In the genomic region with DNA sequence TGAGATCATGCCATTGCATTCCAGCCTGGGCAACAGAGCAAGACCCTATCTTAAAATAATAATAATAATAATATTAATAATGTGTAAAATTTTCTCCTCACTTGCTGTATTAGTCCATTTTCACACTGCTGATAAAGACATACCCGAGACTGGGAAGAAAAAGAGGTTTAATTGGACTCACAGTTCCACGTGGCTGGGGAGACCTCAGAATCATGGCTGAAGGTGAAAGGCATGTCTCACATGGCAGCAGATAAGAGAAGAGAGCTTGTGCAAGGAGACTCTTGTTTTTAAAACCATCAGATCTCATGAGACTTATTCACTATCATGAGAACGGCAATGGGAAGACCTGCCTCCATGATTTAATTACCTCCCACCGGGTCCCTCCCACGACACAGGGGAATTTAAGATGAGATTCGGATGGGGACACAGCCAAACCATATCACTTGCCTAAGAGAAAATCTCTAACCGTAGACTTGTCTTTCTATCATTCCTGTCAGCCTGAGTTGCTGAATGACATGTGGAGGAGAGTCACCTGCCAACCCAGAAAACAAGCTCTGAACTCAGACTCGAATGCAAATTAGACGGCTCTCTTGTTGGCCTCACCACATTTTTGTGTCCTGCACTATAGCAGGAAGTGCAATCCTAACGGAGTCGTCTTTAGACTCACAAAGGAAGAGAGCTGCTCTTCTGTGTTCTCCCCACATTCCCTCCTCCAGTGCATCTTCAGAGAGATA, we compare ENCODE assay signal across 15 cellular contexts. TPM values are rescaled to one million over a fixed set of nuclear protein-coding genes. Genes with fewer than 3 reads are reported as not detected.
DNase-seq lines count a peak whose midpoint lies in the region; ATAC-seq and TF ChIP-seq lines count a peak whose summit lies in the region.
"Had no signal": no experiment of that assay in that cellular context is flagged by ENCODE, and none has a peak within 500 bp of the region (broad histone marks: within the 10 kb centered on the region; RNA-seq: fewer than 3 reads in every experiment).

No MANE protein-coding gene starts in this region.

- intact Hi-C loops in Panc1 (cut with micrococcal nuclease; ENCODE audit: unreplicated experiment), result no loop called here

- H3K9me3 ChIP-seq in Panc1 (ENCODE audit: control insufficient read depth, insufficient read depth, low read depth, low read length), result no peaks in the 10 kb centered on the region; the same call in 1 of the 2 replicates
- H3K9me3 ChIP-seq: right atrium auricular region, SK-N-SH had no signal

- CTCF ChIA-PET in Panc1 (lab: Charles Lee), result no interaction called here

- DNase-seq in Panc1 (ENCODE audit: low read depth, low spot score) (no peak), NCI-H1694 treated with DMSO at 0.1 percent for 48 hours (lab: John Stamatoyannopoulos, UW) (no peak), NCI-H446 treated with DMSO at 0.1 percent for 48 hours (lab: John Stamatoyannopoulos, UW) (no peak), HT-29 (ENCODE audit: low spot score) (no peak), SK-N-DZ (ENCODE audit: low spot score) (no peak)
- DNase-seq: activated CD4-positive, CD25-positive, alpha-beta regulatory T cell; activated CD8-positive, alpha-beta memory T cell treated with anti-CD3 and anti-CD28 coated beads, Interleukin-2, amount 50 U/mL, for 48 hours; activated naive CD8-positive, alpha-beta T cell treated with anti-CD3 and anti-CD28 coated beads for 36 hours; NCI-H1105; SK-N-SH; stimulated activated naive CD8-positive, alpha-beta T cell treated with anti-CD3 and anti-CD28 coated beads, Interleukin-15, Interleukin-2, amounts not matched to agents 100 U/mL and 50 U/mL, for 24 hours had no signal

- BruUV-seq in Panc1 (replicated peaks; lab: Mats Ljungman, UMichigan), result no TSS peak

- in situ Hi-C loops in Panc1 (cut with HindIII; ENCODE audit: low pct_unique_long_range_greater_than_20kb, low sequenced_read_pairs), result no loop called here

- H3K4me3 ChIP-seq in Panc1 (ENCODE audit: low read depth in 2 of 2, low read length in 2 of 2), result no peak overlapping the region
- H3K4me3 ChIP-seq: right atrium auricular region had no signal

- 0 out of 2 replicates have a peak overlapping the region, but pooled peaks have one; percentile 23 for H3K27ac ChIP-seq in Panc1 (ENCODE audit: low read length)
- H3K27ac ChIP-seq: right atrium auricular region had no signal

- ATAC-seq in GM18502 (IDR thresholded peaks at IDR 0.05; ENCODE audit: poor library complexity, unreplicated experiment) (peak; percentile 91), GM19438 (IDR thresholded peaks at IDR 0.05; ENCODE audit: low read depth, unreplicated experiment) (peak; percentile 75), HG02852 (IDR thresholded peaks at IDR 0.05; ENCODE audit: unreplicated experiment) (peak; percentile 71), Panc1 (no peak)
- ATAC-seq: stimulated activated naive CD8-positive, alpha-beta T cell treated with anti-CD3 and anti-CD28 coated beads, Interleukin-15, Interleukin-2, amounts not matched to agents 100 U/mL and 50 U/mL, for 24 hours had no signal

- H3K4me1 ChIP-seq in Panc1 (ENCODE audit: control insufficient read depth, insufficient read depth, low read length), result no peaks in the 10 kb centered on the region
- H3K4me1 ChIP-seq: right atrium auricular region had no signal

- POLR2A ChIA-PET in Panc1 (lab: Charles Lee), result no interaction called here

- TF ChIP-seq CTCF in Panc1 (IDR thresholded peaks at IDR 0.05), result no peak

- H3K27me3 ChIP-seq in Panc1 (ENCODE audit: control insufficient read depth, insufficient read depth, low read length), result no peaks in the 10 kb centered on the region
- H3K27me3 ChIP-seq: right atrium auricular region had no signal

- no peaks in the 10 kb centered on the region for H3K36me3 ChIP-seq in Panc1 (ENCODE audit: control insufficient read depth, insufficient read depth, low read length)
- H3K36me3 ChIP-seq: right atrium auricular region had no signal

RNA-seq across cellular contexts. Expression of gene DCTD, which starts 51.9 kb away (rescaled TPM):
- total RNA-seq in Panc1 (2021; ENCODE audit: unreplicated experiment), result 77.0 TPM
- 61.8 TPM for polyA plus RNA-seq in Panc1 (2012; ENCODE audit: insufficient read length)
- total RNA-seq in HT-29 (2014; rRNA removed; shearing (Covaris generic)), result 44.1 and 55.1 TPM in 2 replicates
- polyA plus RNA-seq in SK-N-DZ (2014; cell fraction: cytosol; rRNA removed), result 47.3 and 51.6 TPM in 2 replicates
- polyA plus RNA-seq in SK-N-DZ (2014; cell fraction: nucleus; rRNA removed), result 51.0 and 65.9 TPM in 2 replicates
